26 cellular contexts compared by ENCODE assay signal in genomic region chr21:39340687-39341086, GRCh38.
"Had no signal": no experiment of that assay in that cellular context is flagged by ENCODE, and none has a peak within 500 bp of the region (broad histone marks: within the 10 kb centered on the region; RNA-seq: fewer than 3 reads in every experiment).

No MANE protein-coding gene starts in this region.

- H3K9me3 ChIP-seq: esophagus muscularis mucosa, left ventricle myocardium inferior, neutrophil, pancreas, thyroid gland, upper lobe of right lung had no signal

- H3K27me3 Mint-ChIP-seq: activated CD4-positive, alpha-beta T cell treated with anti-CD3 and anti-CD28 coated beads, Interleukin-2, amount 10 ng/mL, durations not matched to agents 24 days and 14 days; activated CD8-positive, alpha-beta T cell treated with anti-CD3 and anti-CD28 coated beads for 36 hours; central memory CD8-positive, alpha-beta T cell; effector memory CD8-positive, alpha-beta T cell; naive thymus-derived CD8-positive, alpha-beta T cell; stimulated activated naive CD8-positive, alpha-beta T cell treated with anti-CD3 and anti-CD28 coated beads, Interleukin-15, Interleukin-2, amounts not matched to agents 100 ng/mL and 50 ng/mL, for 24 hours had no signal

- H3K4me1 ChIP-seq: thyroid gland had no signal

- H3K9me3 Mint-ChIP-seq: activated CD4-positive, alpha-beta T cell treated with anti-CD3 and anti-CD28 coated beads, Interleukin-2, amount 10 ng/mL, durations not matched to agents 24 days and 14 days; activated CD8-positive, alpha-beta T cell treated with anti-CD3 and anti-CD28 coated beads for 36 hours; activated naive CD4-positive, alpha-beta T cell treated with anti-CD3 and anti-CD28 coated beads, Interleukin-2, amount 50 U/mL, for 72 hours; central memory CD8-positive, alpha-beta T cell; effector memory CD8-positive, alpha-beta T cell; naive thymus-derived CD8-positive, alpha-beta T cell; stimulated activated naive CD8-positive, alpha-beta T cell treated with anti-CD3 and anti-CD28 coated beads, Interleukin-15, Interleukin-2, amounts not matched to agents 100 ng/mL and 50 ng/mL, for 24 hours had no signal

- ATAC-seq: activated CD8-positive, alpha-beta T cell treated with anti-CD3 and anti-CD28 coated beads for 36 hours; activated naive CD4-positive, alpha-beta T cell treated with anti-CD3 and anti-CD28 coated beads, Interleukin-2, amount 50 U/mL, for 72 hours; effector memory CD8-positive, alpha-beta T cell; naive thymus-derived CD8-positive, alpha-beta T cell; right cardiac atrium; upper lobe of right lung had no signal

- FAIRE-seq: colon, frontal cortex, pancreas had no signal

- H3K4me3 Mint-ChIP-seq: activated CD4-positive, alpha-beta T cell treated with anti-CD3 and anti-CD28 coated beads, Interleukin-2, amount 10 ng/mL, durations not matched to agents 24 days and 14 days; activated CD8-positive, alpha-beta T cell treated with anti-CD3 and anti-CD28 coated beads for 36 hours; central memory CD8-positive, alpha-beta T cell; effector memory CD8-positive, alpha-beta T cell; naive thymus-derived CD8-positive, alpha-beta T cell; stimulated activated naive CD8-positive, alpha-beta T cell treated with anti-CD3 and anti-CD28 coated beads, Interleukin-15, Interleukin-2, amounts not matched to agents 100 ng/mL and 50 ng/mL, for 24 hours had no signal

- H3K27ac Mint-ChIP-seq: activated CD4-positive, alpha-beta T cell treated with anti-CD3 and anti-CD28 coated beads, Interleukin-2, amount 10 ng/mL, durations not matched to agents 24 days and 14 days; activated CD8-positive, alpha-beta T cell treated with anti-CD3 and anti-CD28 coated beads for 36 hours; activated naive CD4-positive, alpha-beta T cell treated with anti-CD3 and anti-CD28 coated beads, Interleukin-2, amount 50 U/mL, for 72 hours; effector memory CD8-positive, alpha-beta T cell; stimulated activated naive CD8-positive, alpha-beta T cell treated with anti-CD3 and anti-CD28 coated beads, Interleukin-15, Interleukin-2, amounts not matched to agents 100 ng/mL and 50 ng/mL, for 24 hours had no signal

- DNase-seq: activated CD4-positive, alpha-beta T cell treated with anti-CD3 and anti-CD28 coated beads, Interleukin-2, amount 10 ng/mL, durations not matched to agents 24 days and 14 days; activated CD8-positive, alpha-beta T cell treated with anti-CD3 and anti-CD28 coated beads for 36 hours; activated T-cell treated with anti-CD3 and anti-CD28 coated beads, Interleukin-2, amount 50 U/mL, for 1 hour; aorta; brain microvascular endothelial cell; effector memory CD8-positive, alpha-beta T cell; glutamatergic neuron; hippocampal formation; kidney glomerular epithelial cell; left ventricle myocardium inferior; naive thymus-derived CD8-positive, alpha-beta T cell; pancreas; right cardiac atrium; stimulated activated CD4-positive, alpha-beta T cell treated with anti-CD3 and anti-CD28 coated beads, Interleukin-1b, Interleukin-23, amount 100 ng/mL, for 48 hours; substantia nigra; T-helper 9 cell; thyroid gland; upper lobe of right lung had no signal

- H3K27me3 ChIP-seq: brain microvascular endothelial cell, esophagus muscularis mucosa, neutrophil, pancreas, thyroid gland, upper lobe of right lung had no signal

- H3K27ac ChIP-seq: brain microvascular endothelial cell, esophagus muscularis mucosa, left ventricle myocardium inferior, neutrophil, pancreas, skin epidermis, thyroid gland, upper lobe of right lung had no signal

- H3K4me3 ChIP-seq: esophagus muscularis mucosa, left ventricle myocardium inferior, pancreas, skin epidermis, thyroid gland, upper lobe of right lung had no signal
